18 cellular contexts compared by ENCODE assay signal in genomic region chr13:44449999-44450821, GRCh38.
DNase-seq lines count a peak whose midpoint lies in the region; ATAC-seq and TF ChIP-seq lines count a peak whose summit lies in the region.
"Had no signal": no experiment of that assay in that cellular context is flagged by ENCODE, and none has a peak within 500 bp of the region (broad histone marks: within the 10 kb centered on the region; RNA-seq: fewer than 3 reads in every experiment).

No MANE protein-coding gene starts in this region.

- no peaks in the 10 kb centered on the region for H3K4me1 ChIP-seq in mucosa of descending colon (ENCODE audit: low read depth)
- H3K4me1 ChIP-seq: ascending aorta, SJSA1 had no signal

- no peaks in the 10 kb centered on the region for H3K9me3 ChIP-seq in mucosa of descending colon
- H3K9me3 ChIP-seq: ascending aorta, SJSA1 had no signal

- H3K36me3 ChIP-seq in mucosa of descending colon (ENCODE audit: low read depth), result no peaks in the 10 kb centered on the region
- H3K36me3 ChIP-seq: ascending aorta, SJSA1 had no signal

- no peak overlapping the region for H3K4me3 ChIP-seq in dorsolateral prefrontal cortex
- H3K4me3 ChIP-seq in mucosa of descending colon, result no peak overlapping the region
- H3K4me3 ChIP-seq: ascending aorta, GM12878, SJSA1 had no signal

- H3K27me3 ChIP-seq in dorsolateral prefrontal cortex, result no peaks in the 10 kb centered on the region
- H3K27me3 ChIP-seq: ascending aorta, SJSA1 had no signal

- intact Hi-C loops in dorsolateral prefrontal cortex (cut with DNase I), result no loop called here
- intact Hi-C loops in mucosa of descending colon (cut with DNase I, micrococcal nuclease), result loop anchor here in 1 of 2 donors (5.0 kb wide), 1 partner anchor 543 kb away; no protein-coding TSS in a partner anchor

- H3K27ac ChIP-seq in dorsolateral prefrontal cortex, result peak overlapping the region in 48 of 59 donors; percentile 10 to 92 (median 76)
- H3K27ac ChIP-seq: ascending aorta, SJSA1 had no signal

- ATAC-seq in mucosa of descending colon (peak; percentile 64), GM21786 (IDR thresholded peaks at IDR 0.05; ENCODE audit: unreplicated experiment) (no peak)
- ATAC-seq: GM12878 had no signal

- DNase-seq in LHCN-M2 (ENCODE audit: low read depth), result peak; percentile 57
- DNase-seq in dorsolateral prefrontal cortex, result no peak
- no peak for DNase-seq in mucosa of descending colon
- no peak for DNase-seq in cerebellum (ENCODE audit: low spot score)
- no peak for DNase-seq in epidermal melanocyte (ENCODE audit: insufficient read length, low spot score)
- no peak for DNase-seq in UCSD-AML1 (lab: John Stamatoyannopoulos, UW; ENCODE audit: unreplicated experiment)
- DNase-seq: activated CD4-positive, alpha-beta T cell treated with anti-CD3 and anti-CD28 coated beads for 48 hours; cortex of kidney; erythroblast; GDM1; glutamatergic neuron; NCI-H524 treated with DMSO at 0.1 percent for 48 hours; stimulated activated CD4-positive, alpha-beta T cell treated with anti-CD3 and anti-CD28 coated beads, Interleukin-4, amount 100 ng/mL, for 1 hour; T-helper 9 cell had no signal

- no peak for TF ChIP-seq CTCF in dorsolateral prefrontal cortex (IDR thresholded peaks at IDR 0.05 in 54 of 56, conservative IDR thresholded peaks at IDR 0.05 in 2 of 56; ENCODE audit: low read depth in 1 of 56, partially characterized antibody in 56 of 56)
- TF ChIP-seq CTCF in mucosa of descending colon (IDR thresholded peaks at IDR 0.05), result no peak
